ENCODE assay signal across 15 cellular contexts in the genomic region with DNA sequence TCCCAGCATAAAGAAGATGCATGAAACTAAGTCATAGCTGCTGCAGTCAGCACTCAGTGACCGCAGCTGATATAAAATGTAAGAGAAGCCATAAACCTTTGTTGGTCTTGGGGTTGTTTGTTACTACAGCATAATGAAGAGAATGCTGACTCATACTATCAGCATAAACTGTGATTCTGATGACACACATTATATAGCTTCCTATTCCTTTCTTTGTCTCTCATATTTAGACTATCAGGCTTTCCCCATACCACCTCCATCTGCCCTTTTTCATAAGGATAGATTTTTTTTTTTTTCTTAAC.
DNase-seq lines count a peak whose midpoint lies in the region; ATAC-seq and TF ChIP-seq lines count a peak whose summit lies in the region.
"Had no signal": no experiment of that assay in that cellular context is flagged by ENCODE, and none has a peak within 500 bp of the region (broad histone marks: within the 10 kb centered on the region; RNA-seq: fewer than 3 reads in every experiment).

No MANE protein-coding gene starts in this region.

- H3K4me3 ChIP-seq in astrocyte of the spinal cord (ENCODE audit: low read depth, low read length) = no peak overlapping the region
- H3K4me3 ChIP-seq: HAP-1, lung had no signal

- H3K27ac Mint-ChIP-seq in neural crest cell (ENCODE audit: unreplicated experiment) = peak overlapping the region; percentile 24

- peaks cover 22% of the 10 kb centered on the region for H3K4me1 Mint-ChIP-seq in neural crest cell

- no peak for TF ChIP-seq CTCF in astrocyte of the spinal cord (IDR thresholded peaks at IDR 0.05; ENCODE audit: low read depth, low read length)
- no peak for TF ChIP-seq CTCF in neural crest cell (conservative IDR thresholded peaks at IDR 0.05)

- no peak overlapping the region for H3K4me3 Mint-ChIP-seq in neural crest cell

- H3K36me3 Mint-ChIP-seq in neural crest cell (ENCODE audit: low read depth) = no peaks in the 10 kb centered on the region
- H3K36me3 Mint-ChIP-seq: CD4-positive, alpha-beta memory T cell had no signal

- H3K9me3 Mint-ChIP-seq in neural crest cell = peaks cover 4% of the 10 kb centered on the region
- H3K9me3 Mint-ChIP-seq: CD4-positive, alpha-beta memory T cell had no signal

- H3K27me3 Mint-ChIP-seq in neural crest cell (ENCODE audit: low read depth) = no peaks in the 10 kb centered on the region
- H3K27me3 Mint-ChIP-seq: CD4-positive, alpha-beta memory T cell had no signal

- in situ Hi-C loops in astrocyte of the spinal cord (cut with HindIII; ENCODE audit: low sequenced_read_pairs) = no loop called here

- ATAC-seq in GM19324 (IDR thresholded peaks at IDR 0.05; ENCODE audit: low FRiP score, unreplicated experiment) = no peak
- ATAC-seq in GM19035 (IDR thresholded peaks at IDR 0.05; ENCODE audit: unreplicated experiment) = no peak
- no peak for ATAC-seq in HG02763 (IDR thresholded peaks at IDR 0.05; ENCODE audit: unreplicated experiment)

- DNase-seq in EH (ENCODE audit: low read depth) = peak; percentile 74
- peak; percentile 14 for DNase-seq in M059J (ENCODE audit: low read depth)
- peak; percentile 76 for DNase-seq in astrocyte of the spinal cord (ENCODE audit: low read depth, low spot score)
- no peak for DNase-seq in neural crest cell (ENCODE audit: low read depth, low spot score)
- no peak for DNase-seq in NCI-H82 treated with DMSO at 0.1 percent for 48 hours (lab: John Stamatoyannopoulos, UW; ENCODE audit: unreplicated experiment)
- DNase-seq: activated CD4-positive, alpha-beta T cell treated with anti-CD3 and anti-CD28 coated beads, Interleukin-2, amount 50 U/mL, for 4 hours; NCI-H1092; NCI-H2227 treated with DMSO at 0.1 percent for 48 hours; substantia nigra had no signal

Comparison
In these comparisons a context has a peak if more than half of its experiments do, and no peak if none do; other contexts are left out.
1. DNase-seq: peak in EH (single experiment), M059J (single experiment) and astrocyte of the spinal cord (single experiment); none in neural crest cell (single experiment) and NCI-H82 treated with DMSO at 0.1 percent for 48 hours (single experiment).